In genomic region chr1:218521414-218522169, GRCh38 we compare ENCODE assay signal across 9 cellular contexts.
DNase-seq lines count a peak whose midpoint lies in the region; ATAC-seq and TF ChIP-seq lines count a peak whose summit lies in the region.
"Had no signal": no experiment of that assay in that cellular context is flagged by ENCODE, and none has a peak within 500 bp of the region (broad histone marks: within the 10 kb centered on the region; RNA-seq: fewer than 3 reads in every experiment).

No MANE protein-coding gene starts in this region.

- POLR2A ChIA-PET in activated CD4-positive, alpha-beta T cell treated with anti-CD3 and anti-CD28 coated beads, Interleukin-2, amount 10 ng/mL, durations not matched to agents 7 days and 5 days (lab: Charles Lee), result no interaction called here

- no peaks in the 10 kb centered on the region for H3K4me1 Mint-ChIP-seq in activated CD4-positive, alpha-beta T cell treated with anti-CD3 and anti-CD28 coated beads, Interleukin-2, amount 10 ng/mL, durations not matched to agents 7 days and 5 days
- peaks cover 31% of the 10 kb centered on the region for H3K4me1 Mint-ChIP-seq in progenitor cell of endocrine pancreas (ENCODE audit: low read depth)
- H3K4me1 Mint-ChIP-seq: activated B cell treated with CpG ODN at 0.5 μM for 24 hours had no signal

- peak; percentile 79 for ATAC-seq in GM21723 (IDR thresholded peaks at IDR 0.05; ENCODE audit: unreplicated experiment)

- DNase-seq in ELF-1 (ENCODE audit: low read depth, low spot score) (peak; percentile 58), NCI-H1436 (lab: John Stamatoyannopoulos, UW) (peak; percentile 25), fibroblast of mammary gland (ENCODE audit: low read depth) (peak; percentile 65), progenitor cell of endocrine pancreas (ENCODE audit: low spot score, unreplicated experiment) (no peak), GM19240 (ENCODE audit: insufficient read length, low spot score) (no peak), NCI-H2227 (lab: John Stamatoyannopoulos, UW; ENCODE audit: unreplicated experiment) (no peak)
- DNase-seq in activated CD4-positive, alpha-beta T cell treated with anti-CD3 and anti-CD28 coated beads, Interleukin-2, amount 10 ng/mL, durations not matched to agents 7 days and 5 days, result peak; percentile 51
- DNase-seq: activated B cell treated with CpG ODN at 0.5 μM for 24 hours had no signal

- H3K9me3 Mint-ChIP-seq in activated CD4-positive, alpha-beta T cell treated with anti-CD3 and anti-CD28 coated beads, Interleukin-2, amount 10 ng/mL, durations not matched to agents 7 days and 5 days, result no peaks in the 10 kb centered on the region
- H3K9me3 Mint-ChIP-seq in progenitor cell of endocrine pancreas (ENCODE audit: low read depth), result no peaks in the 10 kb centered on the region
- H3K9me3 Mint-ChIP-seq: activated B cell treated with CpG ODN at 0.5 μM for 24 hours had no signal

- TF ChIP-seq CTCF in fibroblast of mammary gland (conservative IDR thresholded peaks at IDR 0.05; ENCODE audit: control insufficient read depth, insufficient read depth, low read depth, low read length) (peak; percentile 78), progenitor cell of endocrine pancreas (IDR thresholded peaks at IDR 0.05; ENCODE audit: unreplicated experiment) (peak; percentile 39)

- H3K27ac Mint-ChIP-seq in activated CD4-positive, alpha-beta T cell treated with anti-CD3 and anti-CD28 coated beads, Interleukin-2, amount 10 ng/mL, durations not matched to agents 7 days and 5 days, result no peak overlapping the region
- no peak overlapping the region for H3K27ac Mint-ChIP-seq in progenitor cell of endocrine pancreas
- H3K27ac Mint-ChIP-seq: activated B cell treated with CpG ODN at 0.5 μM for 24 hours had no signal

- H3K4me3 Mint-ChIP-seq in activated CD4-positive, alpha-beta T cell treated with anti-CD3 and anti-CD28 coated beads, Interleukin-2, amount 10 ng/mL, durations not matched to agents 7 days and 5 days, result no peak overlapping the region
- no peak overlapping the region for H3K4me3 Mint-ChIP-seq in progenitor cell of endocrine pancreas (ENCODE audit: low read depth)
- H3K4me3 Mint-ChIP-seq: activated B cell treated with CpG ODN at 0.5 μM for 24 hours had no signal

- no peaks in the 10 kb centered on the region for H3K36me3 Mint-ChIP-seq in activated CD4-positive, alpha-beta T cell treated with anti-CD3 and anti-CD28 coated beads, Interleukin-2, amount 10 ng/mL, durations not matched to agents 7 days and 5 days (ENCODE audit: low read depth)
- H3K36me3 Mint-ChIP-seq in progenitor cell of endocrine pancreas (ENCODE audit: insufficient read depth), result no peaks in the 10 kb centered on the region

- H3K27me3 Mint-ChIP-seq in activated CD4-positive, alpha-beta T cell treated with anti-CD3 and anti-CD28 coated beads, Interleukin-2, amount 10 ng/mL, durations not matched to agents 7 days and 5 days, result peaks cover 9% of the 10 kb centered on the region
- H3K27me3 Mint-ChIP-seq in progenitor cell of endocrine pancreas, result peaks cover 3% of the 10 kb centered on the region

- H3K4me3 ChIP-seq in fibroblast of mammary gland (ENCODE audit: control insufficient read depth, low read depth, low read length), result no peak overlapping the region

- CTCF ChIA-PET in activated CD4-positive, alpha-beta T cell treated with anti-CD3 and anti-CD28 coated beads, Interleukin-2, amount 10 ng/mL, durations not matched to agents 7 days and 5 days (lab: Charles Lee), result no interaction called here

Comparison
In these comparisons a context has a peak if more than half of its experiments do, and no peak if none do; other contexts are left out.
1. DNase-seq: peak in ELF-1 (single experiment), NCI-H1436 (single experiment), activated CD4-positive, alpha-beta T cell treated with anti-CD3 and anti-CD28 coated beads, Interleukin-2, amount 10 ng/mL, durations not matched to agents 7 days and 5 days (single experiment) and fibroblast of mammary gland (single experiment); none in progenitor cell of endocrine pancreas (single experiment), GM19240 (single experiment) and NCI-H2227 (single experiment).